ENCODE assay signal across 8 cellular contexts in the genomic region with DNA sequence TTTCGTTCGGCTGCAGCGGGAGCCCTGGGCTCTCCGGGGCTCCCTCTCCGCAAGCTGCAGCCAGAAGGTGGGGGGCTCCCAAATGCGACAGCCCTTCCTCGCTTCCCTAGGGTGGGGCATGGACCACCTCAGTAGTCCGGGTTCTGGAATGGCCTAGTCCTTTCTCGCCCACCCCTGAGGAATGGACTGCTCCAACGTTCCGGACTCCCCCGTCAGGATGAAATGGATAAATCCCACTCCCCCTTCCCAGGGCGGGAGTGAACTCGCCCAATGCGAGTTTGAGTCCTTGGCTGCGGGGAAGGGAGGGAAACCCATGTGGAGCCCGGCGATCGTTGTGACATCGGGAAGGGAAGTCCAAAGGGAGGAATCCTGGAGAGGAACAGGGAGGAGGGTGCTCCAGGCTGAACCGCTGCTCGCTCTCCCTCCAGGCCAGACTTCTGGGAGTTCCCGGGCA. TPM values are rescaled to one million over a fixed set of nuclear protein-coding genes. Genes with fewer than 3 reads are reported as not detected.
DNase-seq lines count a peak whose midpoint lies in the region; ATAC-seq and TF ChIP-seq lines count a peak whose summit lies in the region.

No MANE protein-coding gene starts in this region.

- ATAC-seq in heart left ventricle = peak; percentile 45 to 59 (median 50)
- ATAC-seq in GM21786 (IDR thresholded peaks at IDR 0.05; ENCODE audit: unreplicated experiment) = no peak
- no peak for ATAC-seq in HG02885 (IDR thresholded peaks at IDR 0.05; ENCODE audit: poor library complexity, unreplicated experiment)

- H3K36me3 ChIP-seq in heart left ventricle (no peaks in the 10 kb centered on the region), osteoblast (ENCODE audit: insufficient read depth, low read length) (no peaks in the 10 kb centered on the region)

- no peak for TF ChIP-seq POLR2A in heart left ventricle (IDR thresholded peaks at IDR 0.05)

- intact Hi-C loops in heart left ventricle (cut with DNase I) = loop anchor here (2.0 to 10.0 kb wide), 7 partner anchors 31 to 275 kb away; a partner anchor contains a TSS

- DNase-seq in AML-193 (lab: John Stamatoyannopoulos, UW) (peak; percentile 21 to 37), GOT3 (lab: John Stamatoyannopoulos, UW) (peak; percentile 38), NCI-H510A (lab: John Stamatoyannopoulos, UW) (peak; percentile 62), amniotic epithelial cell (ENCODE audit: low read depth) (peak; percentile 85), heart left ventricle (peak; percentile 76 to 83 (median 79)), osteoblast (ENCODE audit: insufficient read length, low spot score, missing footprints) (peak; percentile 94)

- WGBS in heart left ventricle, 4 donors = 0 to 4% (median 0%) methylated on average over 9 to 23 of the region's 23 CpGs

- TF ChIP-seq CTCF in heart left ventricle (IDR thresholded peaks at IDR 0.05) (peak in 1 of 12 donors; percentile 7), osteoblast (IDR thresholded peaks at IDR 0.05; ENCODE audit: extremely low read depth, low read depth, low read length) (no peak)

- H3K4me1 ChIP-seq in heart left ventricle (peaks cover 0 to 53% (median 39%) of the 10 kb centered on the region in 12 donors), osteoblast (ENCODE audit: insufficient read depth, low read length) (peaks cover 29% of the 10 kb centered on the region)

- peak overlapping the region; percentile 70 to 100 (median 86) for H3K27ac ChIP-seq in heart left ventricle
- peak overlapping the region; percentile 60 for H3K27ac ChIP-seq in osteoblast (ENCODE audit: low read depth, low read length)

- H3K27me3 ChIP-seq in heart left ventricle (peaks cover 0 to 21% (median 0%) of the 10 kb centered on the region in 9 donors), osteoblast (ENCODE audit: insufficient read depth, low read length) (no peaks in the 10 kb centered on the region)

- H2AFZ ChIP-seq in osteoblast (ENCODE audit: low read length) = peak overlapping the region; percentile 95

- H3K4me3 ChIP-seq in heart left ventricle (peak overlapping the region; percentile 50 to 92 (median 74)), osteoblast (ENCODE audit: insufficient read depth, low read length) (peak overlapping the region; percentile 92)

- H3K79me2 ChIP-seq in osteoblast (ENCODE audit: insufficient read depth, low read length) = no peaks in the 10 kb centered on the region

- H3K9me3 ChIP-seq in heart left ventricle (no peaks in the 10 kb centered on the region), osteoblast (ENCODE audit: low read depth, low read length) (no peaks in the 10 kb centered on the region)

- H3K4me2 ChIP-seq in osteoblast (ENCODE audit: insufficient read depth, low read length) = peak overlapping the region; percentile 98

- H4K20me1 ChIP-seq in osteoblast (ENCODE audit: insufficient read depth, low read length) = no peaks in the 10 kb centered on the region

RNA-seq across cellular contexts. Expression of a gene that starts 5.5 kb away (rescaled TPM):
- total RNA-seq in heart left ventricle (1,000 to 10,000 TPM in 4 of 9 donors, 100 to 1,000 TPM in 5; 544 to 1,953 (median 875) TPM), osteoblast (not detected in 2 replicates)
- 100 to 1,000 TPM; 267 to 867 TPM for polyA plus RNA-seq in heart left ventricle

RNA-seq across cellular contexts. Expression of a gene that starts 7.9 kb away (rescaled TPM):
- total RNA-seq in heart left ventricle = 10 to 100 TPM; 19.3 to 34.5 (median 25.8) TPM
- 10 to 100 TPM; 16.8 to 45.3 TPM for polyA plus RNA-seq in heart left ventricle
- total RNA-seq in osteoblast = 15.9 and 20.6 TPM in 2 replicates

RNA-seq across cellular contexts. Expression of a gene that starts 30.3 kb away (rescaled TPM):
- 1 to 10 TPM; 2.7 to 7.7 (median 5.1) TPM for total RNA-seq in heart left ventricle
- polyA plus RNA-seq in heart left ventricle = 10 to 100 TPM in 1 of 2 donors, 1 to 10 TPM in 1; 7.4 to 12.8 TPM
- 1.1 and 1.2 TPM in 2 replicates for total RNA-seq in osteoblast

RNA-seq across cellular contexts. Expression of a gene that starts 30.7 kb away (rescaled TPM):
- total RNA-seq in heart left ventricle (1 to 10 TPM in 6 of 9 donors, under 1 TPM in 3; 0.69 to 3.1 (median 1.3) TPM), osteoblast (0.36 TPM in 1 of 2 replicates, not detected in the other)
- 1 to 10 TPM; 1.4 to 3.8 TPM for polyA plus RNA-seq in heart left ventricle

RNA-seq across cellular contexts. Expression of a gene that starts 35.5 kb away (rescaled TPM):
- total RNA-seq in heart left ventricle (10 to 100 TPM; 13.4 to 55.8 (median 22.6) TPM), osteoblast (5.6 and 6.2 TPM in 2 replicates)
- 10 to 100 TPM; 12.6 to 40.5 TPM for polyA plus RNA-seq in heart left ventricle

Comparison
In these comparisons a context has a peak if more than half of its experiments do, and no peak if none do; other contexts are left out.
1. DNase-seq: peak in every context shown above with its lines; median percentile 94 in osteoblast; 85 in amniotic epithelial cell; 79 in heart left ventricle; 62 in NCI-H510A; 38 in GOT3; 29 in AML-193.
2. ATAC-seq: peak in heart left ventricle (4 of 4); none in GM21786 (single experiment) and HG02885 (single experiment).
3. RNA of a gene that starts 5.5 kb away (total RNA-seq): 544 to 1,953 TPM in heart left ventricle; not detected in osteoblast; every median in the first group is over 100 times any median in the second.